In genomic region chr5:150641826-150642566, GRCh38 we compare ENCODE assay signal across 10 cellular contexts. TPM values are rescaled to one million over a fixed set of nuclear protein-coding genes. Genes with fewer than 3 reads are reported as not detected.
DNase-seq lines count a peak whose midpoint lies in the region; ATAC-seq and TF ChIP-seq lines count a peak whose summit lies in the region.
"Had no signal": no experiment of that assay in that cellular context is flagged by ENCODE, and none has a peak within 500 bp of the region (broad histone marks: within the 10 kb centered on the region; RNA-seq: fewer than 3 reads in every experiment).

No MANE protein-coding gene starts in this region.

- no peaks in the 10 kb centered on the region for H3K36me3 Mint-ChIP-seq in CD4-positive, alpha-beta T cell (ENCODE audit: low read depth)

- intact Hi-C loops in psoas muscle (cut with DNase I) = no loop called here
- intact Hi-C loops in CD4-positive, alpha-beta T cell (cut with DNase I, micrococcal nuclease) = no loop called here

- peak overlapping the region; percentile 23 for H3K9ac ChIP-seq in adipocyte (ENCODE audit: low read length)

- H3K4me3 Mint-ChIP-seq in CD4-positive, alpha-beta T cell = no peak overlapping the region
- H3K4me3 Mint-ChIP-seq: B cell had no signal

- H3K9me3 ChIP-seq in adipocyte (ENCODE audit: control insufficient read depth, low read length) = no peaks in the 10 kb centered on the region
- H3K9me3 ChIP-seq in psoas muscle = no peaks in the 10 kb centered on the region
- no peaks in the 10 kb centered on the region for H3K9me3 ChIP-seq in CD4-positive, alpha-beta T cell (ENCODE audit: control insufficient read depth, low read length)

- TF ChIP-seq CTCF in AG09309 (IDR thresholded peaks at IDR 0.05; ENCODE audit: control insufficient read depth, insufficient read depth, low read depth, low read length, missing control alignments) (no peak), foreskin keratinocyte (conservative IDR thresholded peaks at IDR 0.05) (no peak), psoas muscle (IDR thresholded peaks at IDR 0.05) (no peak)
- TF ChIP-seq CTCF in CD4-positive, alpha-beta T cell (IDR thresholded peaks at IDR 0.05) = no peak

- WGBS in psoas muscle, 3 donors = 25 to 55% (median 53%) methylated on average over 5 of the region's 5 CpGs

- H3K27me3 ChIP-seq in adipocyte (replicated peaks; ENCODE audit: control insufficient read depth, insufficient read depth, low read length) (no peaks in the 10 kb centered on the region), foreskin keratinocyte (no peaks in the 10 kb centered on the region), psoas muscle (ENCODE audit: insufficient read depth in 3 of 3, low read length in 2 of 3) (no peaks in the 10 kb centered on the region)
- no peaks in the 10 kb centered on the region for H3K27me3 ChIP-seq in CD4-positive, alpha-beta T cell (ENCODE audit: control insufficient read depth, insufficient read depth, low read length)

- POLR2A ChIA-PET in CD4-positive, alpha-beta T cell (lab: Charles Lee) = no interaction called here

- no peaks in the 10 kb centered on the region for H3K9me3 Mint-ChIP-seq in CD4-positive, alpha-beta T cell

- CTCF ChIA-PET in CD4-positive, alpha-beta T cell (lab: Charles Lee) = no interaction called here

- H3K4me1 Mint-ChIP-seq in CD4-positive, alpha-beta T cell (ENCODE audit: low read depth) = no peaks in the 10 kb centered on the region

- H3K4me3 ChIP-seq in AG09309 (ENCODE audit: control insufficient read depth, low read depth, low read length) = peak overlapping the region; percentile 54
- H3K4me3 ChIP-seq in adipocyte (ENCODE audit: low read length) = peak overlapping the region; percentile 55
- H3K4me3 ChIP-seq in psoas muscle = peak overlapping the region; percentile 49

- DNase-seq in AG09309 (ENCODE audit: low read depth) (no peak), adipocyte (ENCODE audit: low read depth) (peak; percentile 39), foreskin keratinocyte (no peak), psoas muscle (no peak), HuH-7 (ENCODE audit: low spot score) (no peak), NCI-H146 (lab: John Stamatoyannopoulos, UW) (no peak)
- no peak for DNase-seq in CD4-positive, alpha-beta T cell
- DNase-seq: NCI-H510A had no signal

- H3K4me1 ChIP-seq in adipocyte (ENCODE audit: control insufficient read depth, insufficient read depth, low read length) = peaks cover 65% of the 10 kb centered on the region
- peaks cover 21% of the 10 kb centered on the region for H3K4me1 ChIP-seq in foreskin keratinocyte
- peaks cover 85% of the 10 kb centered on the region for H3K4me1 ChIP-seq in psoas muscle

- peaks cover 5% of the 10 kb centered on the region for H3K27me3 Mint-ChIP-seq in CD4-positive, alpha-beta T cell

- H3K36me3 ChIP-seq in adipocyte (ENCODE audit: control insufficient read depth, insufficient read depth, low read length, severe bottlenecking) = no peaks in the 10 kb centered on the region
- H3K36me3 ChIP-seq in psoas muscle (ENCODE audit: insufficient read depth in 1 of 2, low read depth in 1 of 2) = no peaks in the 10 kb centered on the region

- H3K27ac ChIP-seq in foreskin keratinocyte (peak overlapping the region; percentile 66), psoas muscle (peak overlapping the region; percentile 89)
- no peak overlapping the region for H3K27ac ChIP-seq in CD4-positive, alpha-beta T cell (ENCODE audit: low read depth, low read length)

- no peak overlapping the region for H3K27ac Mint-ChIP-seq in CD4-positive, alpha-beta T cell
- H3K27ac Mint-ChIP-seq: B cell had no signal

- ATAC-seq in foreskin keratinocyte = no peak
- ATAC-seq in psoas muscle = no peak
- ATAC-seq in HG02588 (IDR thresholded peaks at IDR 0.05; ENCODE audit: unreplicated experiment) = no peak
- ATAC-seq in CD4-positive, alpha-beta T cell (ENCODE audit: poor library complexity) = no peak

RNA-seq across cellular contexts. Expression of gene SYNPO, which starts 1.5 kb away (rescaled TPM):
- total RNA-seq in foreskin keratinocyte (8.8 and 10.1 TPM in 2 replicates), psoas muscle (100 to 1,000 TPM; 447 to 745 (median 673) TPM)
- polyA plus RNA-seq in foreskin keratinocyte (6.9 and 7.0 TPM in 2 replicates), psoas muscle (100 to 1,000 TPM; 136 to 855 (median 503) TPM)
- under 1 TPM; 0.06 to 0.14 TPM for total RNA-seq in CD4-positive, alpha-beta T cell

RNA-seq across cellular contexts. Expression of gene MYOZ3, which starts 19.1 kb away (rescaled TPM):
- total RNA-seq in foreskin keratinocyte (0.34 and 0.53 TPM in 2 replicates), psoas muscle (100 to 1,000 TPM in 1 of 4 donors, 10 to 100 TPM in 3; 29.7 to 110 (median 31.7) TPM)
- polyA plus RNA-seq in foreskin keratinocyte (0.33 and 0.35 TPM in 2 replicates), psoas muscle (10 to 100 TPM in 2 of 3 donors, 1 to 10 TPM in 1; 3.0 to 14.5 (median 14.5) TPM)
- total RNA-seq in CD4-positive, alpha-beta T cell = not detected
- total RNA-seq: B cell had no signal

RNA-seq across cellular contexts. Expression of gene RBM22, which starts 58.9 kb away (rescaled TPM):
- total RNA-seq in foreskin keratinocyte (43.2 and 47.2 TPM in 2 replicates), psoas muscle (10 to 100 TPM; 23.5 to 28.6 (median 27.3) TPM)
- polyA plus RNA-seq in foreskin keratinocyte (29.0 and 33.9 TPM in 2 replicates), psoas muscle (10 to 100 TPM; 17.2 to 29.9 (median 21.1) TPM)
- total RNA-seq in CD4-positive, alpha-beta T cell = 100 to 1,000 TPM in 1 of 2 experiments, 10 to 100 TPM in 1; 98.2 to 101 TPM

Comparison
In these comparisons a context has a peak if more than half of its experiments do, and no peak if none do; other contexts are left out.
1. RNA of gene SYNPO, which starts 1.5 kb away (total RNA-seq): 447 to 745 TPM in psoas muscle; 8.8 to 10.1 TPM in foreskin keratinocyte and 0.06 to 0.14 TPM in CD4-positive, alpha-beta T cell; every median in the first group is over 10 times any median in the second.
2. RNA of gene MYOZ3, which starts 19.1 kb away (total RNA-seq): 29.7 to 110 TPM in psoas muscle; 0.34 to 0.53 TPM in foreskin keratinocyte and not detected in CD4-positive, alpha-beta T cell; every median in the first group is over 10 times any median in the second.
3. Peak in every context shown above with its lines, with median percentiles within 50 percentile points of each other: H3K4me3 ChIP-seq.